ENCODE assay signal across 15 cellular contexts in the genomic region with DNA sequence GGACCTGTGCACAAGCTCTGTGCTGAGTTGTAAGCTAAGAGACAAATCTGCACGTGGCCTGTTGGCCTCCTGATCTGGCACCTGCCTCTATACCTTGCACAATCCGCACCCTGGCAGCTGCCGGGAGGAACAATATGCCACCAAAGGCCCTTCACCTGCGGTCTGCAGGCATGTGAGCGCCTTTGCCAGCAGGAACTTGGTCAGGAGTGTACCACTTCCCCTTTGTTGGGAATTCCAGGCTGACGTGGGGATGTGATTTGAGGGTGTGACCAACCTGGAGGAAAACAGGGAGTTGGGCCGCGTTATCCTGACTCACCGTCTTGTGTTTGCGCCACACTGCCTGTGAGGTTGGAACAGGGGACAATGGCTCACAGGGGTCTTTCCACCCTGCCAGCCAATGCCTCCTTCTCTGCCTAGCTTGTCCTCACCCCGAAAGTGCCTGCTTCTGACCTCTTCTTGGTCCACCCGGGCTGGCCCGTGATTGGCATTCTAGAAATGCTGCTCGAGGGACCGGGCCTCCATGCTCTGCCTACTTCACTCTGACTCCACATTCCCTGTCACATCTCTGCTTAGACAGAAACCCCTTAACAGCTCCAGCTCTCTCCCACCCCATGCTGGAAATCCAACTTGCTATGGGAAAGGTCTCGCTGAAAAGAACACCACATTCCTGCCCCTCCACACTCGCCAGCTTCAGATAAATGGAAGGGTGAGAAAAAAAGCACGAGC.
A peak's percentile ranks its signal among the peaks of the same experiment; 100 is the strongest.
DNase-seq lines count a peak whose midpoint lies in the region; ATAC-seq and TF ChIP-seq lines count a peak whose summit lies in the region.
"Had no signal": no experiment of that assay in that cellular context is flagged by ENCODE, and none has a peak within 500 bp of the region (broad histone marks: within the 10 kb centered on the region; RNA-seq: fewer than 3 reads in every experiment).

No MANE protein-coding gene starts in this region.

- intact Hi-C loops in prostate gland (cut with DNase I) = no loop called here

- H3K36me3 ChIP-seq in prostate gland (no peaks in the 10 kb centered on the region), right atrium auricular region (no peaks in the 10 kb centered on the region)
- H3K36me3 ChIP-seq: BLaER1, brain microvascular endothelial cell, gastroesophageal sphincter had no signal

- no peak overlapping the region for H3K4me3 ChIP-seq in epithelial cell of esophagus (ENCODE audit: low read length)
- H3K4me3 ChIP-seq in prostate gland = no peak overlapping the region
- no peak overlapping the region for H3K4me3 ChIP-seq in right atrium auricular region
- H3K4me3 ChIP-seq: BLaER1, gastroesophageal sphincter had no signal

- 75% methylated on average over 18 of the region's 18 CpGs for WGBS in prostate gland

- H3K9me3 ChIP-seq in prostate gland (no peaks in the 10 kb centered on the region), right atrium auricular region (no peaks in the 10 kb centered on the region)
- H3K9me3 ChIP-seq: gastroesophageal sphincter had no signal

- ATAC-seq in HG03354 (IDR thresholded peaks at IDR 0.05; ENCODE audit: poor library complexity, severe bottlenecking, unreplicated experiment) = no peak
- ATAC-seq: gastroesophageal sphincter had no signal

- TF ChIP-seq CTCF in epithelial cell of esophagus (IDR thresholded peaks at IDR 0.05; ENCODE audit: insufficient read depth, low read depth, low read length, missing control alignments) (no peak), prostate gland (IDR thresholded peaks at IDR 0.05) (no peak), right atrium auricular region (IDR thresholded peaks at IDR 0.05) (no peak)

- no peak for TF ChIP-seq POLR2A in prostate gland (IDR thresholded peaks at IDR 0.05)

- no peak overlapping the region for H3K27ac ChIP-seq in prostate gland
- no peak overlapping the region for H3K27ac ChIP-seq in right atrium auricular region
- H3K27ac ChIP-seq in substantia nigra (ENCODE audit: low read depth, low read length, poor library complexity, severe bottlenecking) = no peak overlapping the region
- H3K27ac ChIP-seq: BLaER1, brain microvascular endothelial cell, gastroesophageal sphincter had no signal

- H3K27me3 ChIP-seq in prostate gland (replicated peaks; ENCODE audit: insufficient read depth) (no peaks in the 10 kb centered on the region), right atrium auricular region (no peaks in the 10 kb centered on the region)
- H3K27me3 ChIP-seq: BLaER1, brain microvascular endothelial cell, gastroesophageal sphincter had no signal

- DNase-seq in DMS79 treated with DMSO at 0.1 percent for 48 hours (lab: John Stamatoyannopoulos, UW) (peak; percentile 60), NCI-H510A (lab: John Stamatoyannopoulos, UW) (peak; percentile 74), epithelial cell of esophagus (ENCODE audit: low read depth) (peak; percentile 96), prostate gland (ENCODE audit: low spot score) (peak; percentile 10), right atrium auricular region (ENCODE audit: low spot score) (no peak), UCSD-AML1 (lab: John Stamatoyannopoulos, UW; ENCODE audit: unreplicated experiment) (no peak), substantia nigra (lab: John Stamatoyannopoulos, UW) (no peak)
- DNase-seq: activated naive CD4-positive, alpha-beta T cell; brain microvascular endothelial cell; effector memory CD4-positive, alpha-beta T cell; GDM1; NCI-H1694 had no signal

- H3K4me1 ChIP-seq in prostate gland (replicated peaks) = no peaks in the 10 kb centered on the region
- no peaks in the 10 kb centered on the region for H3K4me1 ChIP-seq in right atrium auricular region
- H3K4me1 ChIP-seq: gastroesophageal sphincter had no signal

Comparison
In these comparisons a context has a peak if more than half of its experiments do, and no peak if none do; other contexts are left out.
1. DNase-seq: peak in DMS79 treated with DMSO at 0.1 percent for 48 hours (single experiment), NCI-H510A (single experiment), epithelial cell of esophagus (single experiment) and prostate gland (single experiment); none in right atrium auricular region (single experiment), UCSD-AML1 (single experiment) and substantia nigra (0 of 49).